ENCODE assay signal across 12 cellular contexts in genomic region chr2:241563571-241563980, GRCh38.
"Had no signal": no experiment of that assay in that cellular context is flagged by ENCODE, and none has a peak within 500 bp of the region (broad histone marks: within the 10 kb centered on the region; RNA-seq: fewer than 3 reads in every experiment).

No MANE protein-coding gene starts in this region.

- H3K9me3 ChIP-seq: esophagus muscularis mucosa, mucosa of descending colon had no signal

- DNase-seq: activated CD4-positive, alpha-beta T cell treated with anti-CD3 and anti-CD28 coated beads, Interleukin-2, amount 50 U/mL, for 1 hour; activated gamma-delta T cell treated with Interleukin-2 at 50 U/mL for 16 hours; activated naive CD8-positive, alpha-beta T cell treated with anti-CD3 and anti-CD28 coated beads for 36 hours; activated T-cell treated with anti-CD3 and anti-CD28 coated beads, Interleukin-2, amount 50 U/mL, for 1 hour; anterior cingulate cortex; foreskin fibroblast; mammary epithelial cell; stimulated activated CD4-positive, alpha-beta T cell treated with anti-CD3 and anti-CD28 coated beads, Interleukin-1b, Interleukin-23, amount 100 ng/mL, for 48 hours; T-helper 2 cell had no signal

- H3K4me3 ChIP-seq: esophagus muscularis mucosa, mucosa of descending colon had no signal

- FAIRE-seq: TTC549 had no signal

- ATAC-seq: mucosa of descending colon had no signal
